ENCODE assay signal across 28 cellular contexts in the genomic region with DNA sequence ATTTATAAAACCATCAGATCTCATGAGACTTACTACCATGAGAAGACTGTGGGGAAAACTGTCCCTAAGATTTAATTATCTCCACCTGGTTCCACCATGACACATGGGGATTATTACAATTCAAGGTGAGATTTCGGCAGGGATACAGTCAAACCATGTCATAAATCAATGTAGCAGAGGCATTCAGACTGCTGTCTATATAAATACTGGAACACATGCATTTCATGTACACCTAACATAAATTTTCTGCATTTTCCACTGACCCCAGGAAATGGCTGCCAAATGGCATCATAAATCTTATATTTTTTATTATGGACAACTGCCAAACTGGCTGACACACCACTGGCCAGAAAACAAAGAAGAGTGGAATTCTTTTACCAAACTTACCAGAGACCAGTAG.
"Had no signal": no experiment of that assay in that cellular context is flagged by ENCODE, and none has a peak within 500 bp of the region (broad histone marks: within the 10 kb centered on the region; RNA-seq: fewer than 3 reads in every experiment).

No MANE protein-coding gene starts in this region.

- H3K36me3 ChIP-seq: neural progenitor cell, ovary, right lobe of liver, sigmoid colon, stomach, thoracic aorta, tibial artery, transverse colon, upper lobe of right lung, vagina had no signal

- H3K9me3 Mint-ChIP-seq: nephron, neural progenitor cell, type B pancreatic cell had no signal

- H3K27ac Mint-ChIP-seq: natural killer cell; nephron; neural progenitor cell; progenitor cell of endocrine pancreas; stimulated activated effector memory CD8-positive, alpha-beta T cell treated with anti-CD3 and anti-CD28 coated beads, Interleukin-12 subunit alpha, Interleukin-12 subunit beta, amount 100 ng/mL, for 72 hours; stimulated activated naive B cell treated with anti-CD40 and anti-IgM and Interleukin-4, amounts not matched to agents 10 μg/mL and 1 μg/mL and 100 μg/mL, for 72 hours; stimulated activated naive CD8-positive, alpha-beta T cell treated with anti-CD3 and anti-CD28 coated beads, Interleukin-15, Interleukin-2, amounts not matched to agents 100 ng/mL and 50 ng/mL, for 24 hours; type B pancreatic cell had no signal

- FAIRE-seq: small intestine had no signal

- H3K36me3 Mint-ChIP-seq: neural progenitor cell; stimulated activated effector memory CD8-positive, alpha-beta T cell treated with anti-CD3 and anti-CD28 coated beads, Interleukin-12 subunit alpha, Interleukin-12 subunit beta, amount 100 ng/mL, for 72 hours; stimulated activated naive B cell treated with anti-CD40 and anti-IgM and Interleukin-4, amounts not matched to agents 10 μg/mL and 1 μg/mL and 100 μg/mL, for 72 hours; type B pancreatic cell had no signal

- H3K4me2 ChIP-seq: neural progenitor cell had no signal

- H3K9ac ChIP-seq: neural progenitor cell, parathyroid adenoma had no signal

- H3K79me2 ChIP-seq: parathyroid adenoma had no signal

- H3K4me3 ChIP-seq: neural progenitor cell, ovary, psoas muscle, right lobe of liver, sigmoid colon, stomach, thoracic aorta, tibial artery, transverse colon, upper lobe of right lung, vagina had no signal

- H3K4me3 Mint-ChIP-seq: natural killer cell; nephron; neural progenitor cell; stimulated activated effector memory CD8-positive, alpha-beta T cell treated with anti-CD3 and anti-CD28 coated beads, Interleukin-12 subunit alpha, Interleukin-12 subunit beta, amount 100 ng/mL, for 72 hours; stimulated activated naive B cell treated with anti-CD40 and anti-IgM and Interleukin-4, amounts not matched to agents 10 μg/mL and 1 μg/mL and 100 μg/mL, for 72 hours; stimulated activated naive CD8-positive, alpha-beta T cell treated with anti-CD3 and anti-CD28 coated beads, Interleukin-15, Interleukin-2, amounts not matched to agents 100 ng/mL and 50 ng/mL, for 24 hours; type B pancreatic cell had no signal

- H3K9me3 ChIP-seq: ovary, psoas muscle, right lobe of liver, sigmoid colon, stomach, thoracic aorta, tibial artery, transverse colon, upper lobe of right lung, vagina had no signal

- H3K27me3 ChIP-seq: neural progenitor cell, ovary, right lobe of liver, sigmoid colon, stomach, tibial artery, transverse colon, upper lobe of right lung, vagina had no signal

- DNase-seq: natural killer cell; occipital lobe; ovary; posterior cingulate gyrus; psoas muscle; right cardiac atrium; right lobe of liver; sigmoid colon; small intestine; stimulated activated CD4-positive, alpha-beta T cell treated with anti-CD3 and anti-CD28 coated beads, Interleukin-15, amount 100 ng/mL, for 24 hours; stimulated activated CD4-positive, alpha-beta T cell treated with anti-CD3 and anti-CD28 coated beads, Interleukin-2, amount 100 ng/mL, for 24 hours; stimulated activated CD4-positive, alpha-beta T cell treated with anti-CD3 and anti-CD28 coated beads, Interleukin-2, amount 100 ng/mL, for 48 hours; stimulated activated CD4-positive, alpha-beta T cell treated with anti-CD3 and anti-CD28 coated beads, Interleukin-4, amount 100 ng/mL, for 24 hours; stimulated activated naive B cell treated with anti-CD40 and anti-IgM and Interleukin-4, amounts not matched to agents 10 μg/mL and 1 μg/mL and 100 μg/mL, for 72 hours; stimulated activated naive CD4-positive, alpha-beta T cell treated with Interleukin-2 at 50 U/mL for 16 hours; stomach; tibial artery; transverse colon; upper lobe of right lung had no signal

- ATAC-seq: natural killer cell; psoas muscle; right cardiac atrium; right lobe of liver; stimulated activated effector memory CD8-positive, alpha-beta T cell treated with anti-CD3 and anti-CD28 coated beads, Interleukin-12 subunit alpha, Interleukin-12 subunit beta, amount 100 ng/mL, for 72 hours; stimulated activated naive B cell treated with anti-CD40 and anti-IgM and Interleukin-4, amounts not matched to agents 10 μg/mL and 1 μg/mL and 100 μg/mL, for 72 hours; upper lobe of right lung had no signal

- H3K27me3 Mint-ChIP-seq: progenitor cell of endocrine pancreas; stimulated activated naive B cell treated with anti-CD40 and anti-IgM and Interleukin-4, amounts not matched to agents 10 μg/mL and 1 μg/mL and 100 μg/mL, for 72 hours; stimulated activated naive CD8-positive, alpha-beta T cell treated with anti-CD3 and anti-CD28 coated beads, Interleukin-15, Interleukin-2, amounts not matched to agents 100 ng/mL and 50 ng/mL, for 24 hours; type B pancreatic cell had no signal

- H3K4me1 Mint-ChIP-seq: natural killer cell; nephron; neural progenitor cell; stimulated activated effector memory CD8-positive, alpha-beta T cell treated with anti-CD3 and anti-CD28 coated beads, Interleukin-12 subunit alpha, Interleukin-12 subunit beta, amount 100 ng/mL, for 72 hours; stimulated activated naive B cell treated with anti-CD40 and anti-IgM and Interleukin-4, amounts not matched to agents 10 μg/mL and 1 μg/mL and 100 μg/mL, for 72 hours had no signal

- H3K27ac ChIP-seq: neural progenitor cell, ovary, parathyroid adenoma, psoas muscle, right lobe of liver, sigmoid colon, stomach, thoracic aorta, tibial artery, transverse colon, upper lobe of right lung, vagina had no signal

- H3K4me1 ChIP-seq: neural progenitor cell, parathyroid adenoma, psoas muscle, right lobe of liver, sigmoid colon, stomach, tibial artery, transverse colon, upper lobe of right lung, vagina had no signal

- H2AFZ ChIP-seq: neural progenitor cell, parathyroid adenoma had no signal
